8 cellular contexts compared by ENCODE assay signal in genomic region chr3:131381445-131382291, GRCh38. TPM values are rescaled to one million over a fixed set of nuclear protein-coding genes. Genes with fewer than 3 reads are reported as not detected.
DNase-seq lines count a peak whose midpoint lies in the region; ATAC-seq and TF ChIP-seq lines count a peak whose summit lies in the region.

TSS of gene NUDT16 (plus strand) at chr3:131381774. CDS start at chr3:131381805, 31 bp downstream.

- intact Hi-C loops in left lung (cut with DNase I) = no loop called here

- peak within 1 kb of the TSS; percentile 79 for H3K4me2 ChIP-seq in BLaER1

- H3K9me3 ChIP-seq in BLaER1 (peaks cover 28% of the 10 kb centered on the region), left lung (no peaks in the 10 kb centered on the region)

- H3K9ac ChIP-seq in BLaER1 = peak within 1 kb of the TSS; percentile 43; the same call in 1 of the 2 replicates

- H3K27ac ChIP-seq in BLaER1 (no peak within 1 kb of the TSS), left lung (peak within 1 kb of the TSS; percentile 82)

- H3K36me3 ChIP-seq in BLaER1 (no peaks in the 10 kb centered on the region), left lung (peaks cover 0 to 25% of the 10 kb centered on the region in 2 donors)

- H3K4me1 ChIP-seq in BLaER1 (peaks cover 18% of the 10 kb centered on the region), left lung (peaks cover 5 to 67% of the 10 kb centered on the region in 2 donors)

- TF ChIP-seq CTCF in left lung (IDR thresholded peaks at IDR 0.05) = no peak

- no peaks in the 10 kb centered on the region for H4K20me1 ChIP-seq in BLaER1

- H3K4me3 ChIP-seq in BLaER1 = peak within 1 kb of the TSS; percentile 70
- H3K4me3 ChIP-seq in left lung = peak within 1 kb of the TSS; percentile 60 to 93

- peak; percentile 99 for ATAC-seq in GM19324 (IDR thresholded peaks at IDR 0.05; ENCODE audit: low FRiP score, unreplicated experiment)
- ATAC-seq in HG03460 (IDR thresholded peaks at IDR 0.05; ENCODE audit: unreplicated experiment) = peak; percentile 98
- ATAC-seq in left lung = peak; percentile 98

- H3K27me3 ChIP-seq in BLaER1 = peaks cover 32% of the 10 kb centered on the region
- no peaks in the 10 kb centered on the region for H3K27me3 ChIP-seq in left lung

- peak; percentile 86 for DNase-seq in NCI-H748 treated with DMSO at 0.1 percent for 48 hours (lab: John Stamatoyannopoulos, UW)
- DNase-seq in activated CD4-positive, alpha-beta T cell treated with anti-CD3 and anti-CD28 coated beads, Interleukin-2, amount 50 U/mL, for 48 hours = peak; percentile 99
- peak; percentile 99 for DNase-seq in dermis blood vessel endothelial cell
- DNase-seq in left lung = peak; percentile 100
- peak; percentile 94 for DNase-seq in stimulated activated CD4-positive, alpha-beta T cell treated with anti-CD3 and anti-CD28 coated beads, Interleukin-2, amount 100 ng/mL, for 4 hours (ENCODE audit: low read depth)

RNA-seq across cellular contexts. Expression of gene NUDT16, which starts in this region (rescaled TPM):
- total RNA-seq in dermis blood vessel endothelial cell = 18.2 and 22.0 TPM in 2 replicates
- 10 to 100 TPM; 24.7 to 34.4 TPM for total RNA-seq in left lung
